In genomic region chr6:134035823-134036296, GRCh38 we compare ENCODE assay signal across 9 cellular contexts. TPM values are rescaled to one million over a fixed set of nuclear protein-coding genes. Genes with fewer than 3 reads are reported as not detected.
DNase-seq lines count a peak whose midpoint lies in the region; ATAC-seq, FAIRE-seq and TF ChIP-seq lines count a peak whose summit lies in the region.
"Had no signal": no experiment of that assay in that cellular context is flagged by ENCODE, and none has a peak within 500 bp of the region (broad histone marks: within the 10 kb centered on the region; RNA-seq: fewer than 3 reads in every experiment).

No MANE protein-coding gene starts in this region.

- H3K4me3 Mint-ChIP-seq in mesothelial cell of epicardium = no peak overlapping the region

- H3K27me3 ChIP-seq in Panc1 (ENCODE audit: control insufficient read depth, insufficient read depth, low read length) (no peaks in the 10 kb centered on the region), H7 (ENCODE audit: control insufficient read depth, insufficient read depth, low read length) (no peaks in the 10 kb centered on the region)

- peak overlapping the region; percentile 93 for H3K27ac ChIP-seq in Panc1 (ENCODE audit: low read length)

- no peak for TF ChIP-seq POLR2A in GM18505 (IDR thresholded peaks at IDR 0.05; ENCODE audit: borderline replicate concordance, extremely low read depth, insufficient read depth, insufficient read length)

- H3K36me3 Mint-ChIP-seq in mesothelial cell of epicardium = no peaks in the 10 kb centered on the region

- no peak for TF ChIP-seq CTCF in Panc1 (IDR thresholded peaks at IDR 0.05)
- TF ChIP-seq CTCF in mesothelial cell of epicardium (IDR thresholded peaks at IDR 0.05; ENCODE audit: unreplicated experiment) = no peak

- peaks cover 37% of the 10 kb centered on the region for H3K4me1 ChIP-seq in Panc1 (ENCODE audit: control insufficient read depth, insufficient read depth, low read length)

- in situ Hi-C loops in Panc1 (cut with HindIII; ENCODE audit: low pct_unique_long_range_greater_than_20kb, low sequenced_read_pairs) = no loop called here

- no peaks in the 10 kb centered on the region for H3K36me3 ChIP-seq in Panc1 (ENCODE audit: control insufficient read depth, insufficient read depth, low read length)
- H3K36me3 ChIP-seq in H7 (replicated peaks; ENCODE audit: control insufficient read depth, insufficient read depth, low read length) = no peaks in the 10 kb centered on the region

- CTCF ChIA-PET in Panc1 (lab: Charles Lee) = interaction anchor here (0.6 kb wide), 1 partner anchor 24 kb away, joined by 3 read pairs; no protein-coding TSS in a partner anchor

- intact Hi-C loops in Panc1 (cut with micrococcal nuclease; ENCODE audit: unreplicated experiment) = no loop called here

- no TSS peak for BruUV-seq in Panc1 (replicated peaks; lab: Mats Ljungman, UMichigan)

- H3K27ac Mint-ChIP-seq in mesothelial cell of epicardium = no peak overlapping the region

- H3K27me3 Mint-ChIP-seq in mesothelial cell of epicardium (ENCODE audit: low read depth) = no peaks in the 10 kb centered on the region

- peaks cover 17% of the 10 kb centered on the region for H3K4me1 Mint-ChIP-seq in mesothelial cell of epicardium

- FAIRE-seq in GM19239 (lab: Jason Lieb, UNC) = no peak
- FAIRE-seq: H1 had no signal

- DNase-seq in HT-29 (ENCODE audit: low spot score) (peak; percentile 87), Panc1 (ENCODE audit: low read depth, low spot score) (peak; percentile 66), foreskin melanocyte (peak; percentile 66), GM19239 (ENCODE audit: insufficient read length, low spot score) (no peak), mesothelial cell of epicardium (ENCODE audit: low spot score in 2 of 2, unreplicated experiment in 2 of 2) (no peak), H7 (no peak)

- H3K9me3 Mint-ChIP-seq in mesothelial cell of epicardium = no peaks in the 10 kb centered on the region

- ATAC-seq in GM18505 (IDR thresholded peaks at IDR 0.05; ENCODE audit: unreplicated experiment) = peak; percentile 64
- ATAC-seq in Panc1 = peak; percentile 98
- no peak for ATAC-seq in GM18873 (IDR thresholded peaks at IDR 0.05; ENCODE audit: low FRiP score, unreplicated experiment)

- no peak overlapping the region for H3K4me3 ChIP-seq in Panc1 (ENCODE audit: low read depth in 2 of 2, low read length in 2 of 2)
- no peak overlapping the region for H3K4me3 ChIP-seq in H7 (ENCODE audit: insufficient read depth, low read depth, low read length)

- peaks cover 6% of the 10 kb centered on the region for H3K9me3 ChIP-seq in Panc1 (ENCODE audit: control insufficient read depth, insufficient read depth, low read depth, low read length)

- POLR2A ChIA-PET in Panc1 (lab: Charles Lee) = interaction anchor here (0.8 kb wide), 1 partner anchor 20 kb away, joined by 7 read pairs; no protein-coding TSS in a partner anchor

RNA-seq across cellular contexts. Expression of gene SLC2A12, which starts 16.6 kb away (rescaled TPM):
- 1.9 and 2.5 TPM in 2 replicates for total RNA-seq in HT-29 (2014; rRNA removed; shearing (Covaris generic))
- 12.3 TPM for total RNA-seq in Panc1 (2021; ENCODE audit: unreplicated experiment)
- polyA plus RNA-seq in Panc1 (2012; ENCODE audit: insufficient read length) = 13.8 TPM
- total RNA-seq in mesothelial cell of epicardium = 7.8 to 8.7 TPM (median 8.1 TPM) in 3 replicates
- 2.0 and 3.0 TPM in 2 replicates for total RNA-seq in H7 (2014; rRNA removed; shearing (Covaris generic))

Comparison
In these comparisons a context has a peak if more than half of its experiments do, and no peak if none do; other contexts are left out.
1. DNase-seq: peak in HT-29 (single experiment), Panc1 (single experiment) and foreskin melanocyte (single experiment); none in GM19239 (single experiment), mesothelial cell of epicardium (0 of 2) and H7 (single experiment).